ENCODE assay signal across 8 cellular contexts in genomic region chr20:38748097-38748862, GRCh38. TPM values are rescaled to one million over a fixed set of nuclear protein-coding genes. Genes with fewer than 3 reads are reported as not detected.
A peak's percentile ranks its signal among the peaks of the same experiment; 100 is the strongest.
DNase-seq lines count a peak whose midpoint lies in the region; ATAC-seq lines count a peak whose summit lies in the region.

TSS of gene ACTR5 (plus strand) at chr20:38748460. CDS start at chr20:38748479, 19 bp downstream.

- peak; percentile 84 for ATAC-seq in GM21381 (IDR thresholded peaks at IDR 0.05; ENCODE audit: unreplicated experiment)
- ATAC-seq in memory B cell (ENCODE audit: low read depth) = peak; percentile 86

- CTCF ChIA-PET in activated CD8-positive, alpha-beta memory T cell treated with anti-CD3 and anti-CD28 coated beads for 36 hours (lab: Charles Lee) = interaction anchor here (0.6 to 2.1 kb wide), 9 partner anchors 17 to 325 kb away, joined by 3 to 5 read pairs (median 3); no protein-coding TSS in a partner anchor

- H3K9me3 Mint-ChIP-seq in memory B cell = no peaks in the 10 kb centered on the region

- POLR2A ChIA-PET in activated CD8-positive, alpha-beta memory T cell treated with anti-CD3 and anti-CD28 coated beads for 36 hours (lab: Charles Lee) = interaction anchor here (0.6 to 1.2 kb wide), 3 partner anchors 17 to 144 kb away, joined by 3 to 6 read pairs (median 3); no protein-coding TSS in a partner anchor

- DNase-seq in COR-L47 (lab: John Stamatoyannopoulos, UW) (peak; percentile 92), HT1080 (ENCODE audit: low read depth) (peak; percentile 82), memory B cell (ENCODE audit: low spot score in 2 of 2) (peak; percentile 98 to 99)
- peak; percentile 91 for DNase-seq in NK-92 treated with Interleukin-12 subunit alpha and Interleukin-12 subunit beta, amount 100 ng/mL, for 24 hours (lab: John Stamatoyannopoulos, UW)
- peak; percentile 95 for DNase-seq in effector CD8-positive, alpha-beta T cell (lab: John Stamatoyannopoulos, UW)
- peak; percentile 90 to 99 (median 94) for DNase-seq in stimulated activated CD4-positive, alpha-beta T cell treated with anti-CD3 and anti-CD28 coated beads, TNF-alpha, amount 100 ng/mL, for 48 hours (ENCODE audit: low read depth in 3 of 3)

- peaks cover 12% of the 10 kb centered on the region for H3K4me1 Mint-ChIP-seq in memory B cell

- H3K36me3 Mint-ChIP-seq in memory B cell = peaks cover 5% of the 10 kb centered on the region

- peak within 1 kb of the TSS; percentile 97 for H3K27ac Mint-ChIP-seq in memory B cell

- peak within 1 kb of the TSS; percentile 95 for H3K4me3 Mint-ChIP-seq in memory B cell

- peaks cover 2% of the 10 kb centered on the region for H3K27me3 Mint-ChIP-seq in memory B cell

RNA-seq across cellular contexts. Expression of gene ACTR5, which starts in this region (rescaled TPM):
- 8.0 and 10.7 TPM in 2 replicates for total RNA-seq in HT1080 (2014; rRNA removed; shearing (Covaris generic))
- 5.5 and 6.0 TPM in 2 replicates for polyA plus RNA-seq in HT1080 (2015; cell fraction: cytosol; rRNA removed)
- polyA plus RNA-seq in HT1080 (2015; cell fraction: nucleus; rRNA removed) = 14.7 and 17.6 TPM in 2 replicates
- total RNA-seq in activated CD8-positive, alpha-beta memory T cell treated with anti-CD3 and anti-CD28 coated beads for 36 hours = 10 to 100 TPM; 10.2 to 11.2 TPM

Comparison
In these comparisons a context has a peak if more than half of its experiments do, and no peak if none do; other contexts are left out.
1. Peak in every context shown above with its lines: DNase-seq and ATAC-seq.